In the genomic region with DNA sequence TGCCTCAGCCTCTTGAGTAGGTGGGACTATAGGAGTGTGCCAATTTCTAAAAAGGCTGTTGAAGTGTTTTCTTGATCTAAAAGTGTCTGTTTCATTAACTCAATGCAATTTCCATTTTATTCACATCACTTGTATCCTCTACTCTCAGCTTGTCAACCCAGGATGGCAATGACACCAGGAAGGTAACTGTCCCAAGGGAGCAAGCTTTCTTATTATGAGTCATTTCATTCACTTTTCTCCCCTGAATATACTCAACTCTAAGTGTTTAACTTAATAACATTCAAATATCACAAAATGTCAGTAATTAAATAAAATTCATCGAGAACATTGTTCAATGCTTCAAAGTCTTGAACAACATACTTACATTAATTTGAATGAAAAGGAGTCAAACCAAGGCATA, we compare ENCODE assay signal across 1 cellular context.
TF ChIP-seq lines count a peak whose summit lies in the region.

No MANE protein-coding gene starts in this region.

TF ChIP-seq in IMR-90, 13 proteins besides CTCF, POLR2A, EP300 and RAD21:
- TF ChIP-seq, protein P1, sequence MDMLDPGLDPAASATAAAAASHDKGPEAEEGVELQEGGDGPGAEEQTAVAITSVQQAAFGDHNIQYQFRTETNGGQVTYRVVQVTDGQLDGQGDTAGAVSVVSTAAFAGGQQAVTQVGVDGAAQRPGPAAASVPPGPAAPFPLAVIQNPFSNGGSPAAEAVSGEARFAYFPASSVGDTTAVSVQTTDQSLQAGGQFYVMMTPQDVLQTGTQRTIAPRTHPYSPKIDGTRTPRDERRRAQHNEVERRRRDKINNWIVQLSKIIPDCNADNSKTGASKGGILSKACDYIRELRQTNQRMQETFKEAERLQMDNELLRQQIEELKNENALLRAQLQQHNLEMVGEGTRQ (IDR thresholded peaks at IDR 0.05; ENCODE audit: low read depth, low read length) = no peak
- TF ChIP-seq RCOR1 (IDR thresholded peaks at IDR 0.05; ENCODE audit: insufficient replicate concordance, low read length) (no peak), BHLHE40 (IDR thresholded peaks at IDR 0.05; ENCODE audit: low read depth, low read length) (no peak), RFX5 (IDR thresholded peaks at IDR 0.05; ENCODE audit: low read depth, low read length) (no peak), NFE2L2 (IDR thresholded peaks at IDR 0.05; ENCODE audit: low read depth, low read length) (no peak), MXI1 (IDR thresholded peaks at IDR 0.05; ENCODE audit: borderline replicate concordance, low read depth, low read length) (no peak), SMC3 (IDR thresholded peaks at IDR 0.05; ENCODE audit: low read depth, low read length) (no peak), CEBPB (IDR thresholded peaks at IDR 0.05; ENCODE audit: low read depth, low read length) (no peak)
- TF ChIP-seq, protein P2, sequence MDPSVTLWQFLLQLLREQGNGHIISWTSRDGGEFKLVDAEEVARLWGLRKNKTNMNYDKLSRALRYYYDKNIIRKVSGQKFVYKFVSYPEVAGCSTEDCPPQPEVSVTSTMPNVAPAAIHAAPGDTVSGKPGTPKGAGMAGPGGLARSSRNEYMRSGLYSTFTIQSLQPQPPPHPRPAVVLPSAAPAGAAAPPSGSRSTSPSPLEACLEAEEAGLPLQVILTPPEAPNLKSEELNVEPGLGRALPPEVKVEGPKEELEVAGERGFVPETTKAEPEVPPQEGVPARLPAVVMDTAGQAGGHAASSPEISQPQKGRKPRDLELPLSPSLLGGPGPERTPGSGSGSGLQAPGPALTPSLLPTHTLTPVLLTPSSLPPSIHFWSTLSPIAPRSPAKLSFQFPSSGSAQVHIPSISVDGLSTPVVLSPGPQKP (IDR thresholded peaks at IDR 0.05; ENCODE audit: borderline replicate concordance, low read depth, low read length) = no peak
